3 cellular contexts compared by ENCODE assay signal in genomic region chrX:18158963-18159362, GRCh38.
"Had no signal": no experiment of that assay in that cellular context is flagged by ENCODE, and none has a peak within 500 bp of the region (broad histone marks: within the 10 kb centered on the region; RNA-seq: fewer than 3 reads in every experiment).

No MANE protein-coding gene starts in this region.

- DNase-seq: GDM1, GF-D8 had no signal

- H3K4me3 ChIP-seq: GM12878 had no signal
